18 cellular contexts compared by ENCODE assay signal in genomic region chr22:46354176-46354992, GRCh38. TPM values are rescaled to one million over a fixed set of nuclear protein-coding genes. Genes with fewer than 3 reads are reported as not detected.
DNase-seq lines count a peak whose midpoint lies in the region; ATAC-seq, FAIRE-seq and TF ChIP-seq lines count a peak whose summit lies in the region.
"Had no signal": no experiment of that assay in that cellular context is flagged by ENCODE, and none has a peak within 500 bp of the region (broad histone marks: within the 10 kb centered on the region; RNA-seq: fewer than 3 reads in every experiment).

No MANE protein-coding gene starts in this region.

- 83% methylated on average over 21 of the region's 21 CpGs; no CpG with 5 or more reads in 1 of the 2 donors for WGBS in transverse colon (ENCODE audit: low coverage in 1 of 2), 2 donors

- intact Hi-C loops in transverse colon (cut with DNase I; ENCODE audit: low total_unique reads) = no loop called here

- H3K27me3 ChIP-seq in astrocyte (ENCODE audit: insufficient read depth, low read length) (no peaks in the 10 kb centered on the region), transverse colon (no peaks in the 10 kb centered on the region)

- H3K79me2 ChIP-seq in astrocyte (ENCODE audit: insufficient read depth, low read length) = peaks cover 5% of the 10 kb centered on the region

- no peaks in the 10 kb centered on the region for H3K9me3 ChIP-seq in astrocyte (ENCODE audit: insufficient read depth, low read depth, low read length)
- H3K9me3 ChIP-seq in transverse colon = no peaks in the 10 kb centered on the region

- H3K27ac Mint-ChIP-seq in activated T-cell treated with anti-CD3 and anti-CD28 coated beads, Interleukin-2, amount 50 U/mL, for 24 hours = peak overlapping the region; percentile 44
- H3K27ac Mint-ChIP-seq in astrocyte (ENCODE audit: unreplicated experiment) = no peak overlapping the region
- H3K27ac Mint-ChIP-seq: GM23338 had no signal

- H3K4me1 Mint-ChIP-seq in activated T-cell treated with anti-CD3 and anti-CD28 coated beads, Interleukin-2, amount 50 U/mL, for 24 hours (ENCODE audit: low read depth) = peaks cover 3% of the 10 kb centered on the region
- H3K4me1 Mint-ChIP-seq in astrocyte (ENCODE audit: low read depth, unreplicated experiment) = peaks cover 2% of the 10 kb centered on the region
- H3K4me1 Mint-ChIP-seq: GM23338 had no signal

- FAIRE-seq in astrocyte (lab: Jason Lieb, UNC) = no peak

- TF ChIP-seq CTCF in astrocyte (IDR thresholded peaks at IDR 0.05; ENCODE audit: insufficient read depth, low read depth, low read length) (no peak), transverse colon (IDR thresholded peaks at IDR 0.05) (no peak)

- H2AFZ ChIP-seq in astrocyte (ENCODE audit: low read depth, low read length) = no peak overlapping the region
- H2AFZ ChIP-seq: GM23338 had no signal

- no peak for ATAC-seq in left lobe of liver

- H3K9me3 Mint-ChIP-seq in activated T-cell treated with anti-CD3 and anti-CD28 coated beads, Interleukin-2, amount 50 U/mL, for 24 hours = no peaks in the 10 kb centered on the region
- no peaks in the 10 kb centered on the region for H3K9me3 Mint-ChIP-seq in astrocyte (ENCODE audit: unreplicated experiment)
- H3K9me3 Mint-ChIP-seq: HFFc6 had no signal

- H3K4me2 ChIP-seq in astrocyte (ENCODE audit: low read length) = no peak overlapping the region
- H3K4me2 ChIP-seq: GM23338 had no signal

- peaks cover 95% of the 10 kb centered on the region for H3K36me3 Mint-ChIP-seq in activated T-cell treated with anti-CD3 and anti-CD28 coated beads, Interleukin-2, amount 50 U/mL, for 24 hours (ENCODE audit: low read depth)
- H3K36me3 Mint-ChIP-seq in astrocyte (ENCODE audit: low read depth, unreplicated experiment) = peaks cover 33% of the 10 kb centered on the region

- peaks cover 78% of the 10 kb centered on the region for H4K20me1 ChIP-seq in astrocyte (ENCODE audit: insufficient read depth, low read length)

- no peak for TF ChIP-seq EP300 in transverse colon (IDR thresholded peaks at IDR 0.05; ENCODE audit: low read depth)

- peaks cover 15% of the 10 kb centered on the region for H3K4me1 ChIP-seq in astrocyte (ENCODE audit: insufficient read depth, low read length)
- H3K4me1 ChIP-seq in transverse colon = no peaks in the 10 kb centered on the region

- H3K4me3 Mint-ChIP-seq in activated T-cell treated with anti-CD3 and anti-CD28 coated beads, Interleukin-2, amount 50 U/mL, for 24 hours = no peak overlapping the region
- peak overlapping the region; percentile 54 for H3K4me3 Mint-ChIP-seq in astrocyte (ENCODE audit: unreplicated experiment)
- H3K4me3 Mint-ChIP-seq: GM23338, HFFc6 had no signal

- H3K27ac ChIP-seq in astrocyte (ENCODE audit: low read depth, low read length) = no peak overlapping the region
- H3K27ac ChIP-seq in transverse colon = no peak overlapping the region
- H3K27ac ChIP-seq: C4-2B, HL-60 had no signal

- no peak for TF ChIP-seq POLR2A in transverse colon (IDR thresholded peaks at IDR 0.05)

- H3K27me3 Mint-ChIP-seq in activated T-cell treated with anti-CD3 and anti-CD28 coated beads, Interleukin-2, amount 50 U/mL, for 24 hours = no peaks in the 10 kb centered on the region
- no peaks in the 10 kb centered on the region for H3K27me3 Mint-ChIP-seq in astrocyte (ENCODE audit: low read depth, unreplicated experiment)

- H3K4me3 ChIP-seq in astrocyte (ENCODE audit: insufficient read depth, low read depth, low read length) (no peak overlapping the region), transverse colon (no peak overlapping the region)
- H3K4me3 ChIP-seq: GM23338 had no signal

- H3K9ac ChIP-seq in astrocyte (ENCODE audit: low read length) = no peak overlapping the region

- in situ Hi-C loops in transverse colon (cut with MboI; ENCODE audit: low pct_ligation_motif_present in 1 of 4, low pct_unique_long_range_greater_than_20kb in 1 of 4, low sequenced_read_pairs in 3 of 4) = loop anchor here in 1 of 4 donors (10.0 kb wide), 1 partner anchor 190 kb away; no protein-coding TSS in a partner anchor

- peaks cover 12% of the 10 kb centered on the region for H3K36me3 ChIP-seq in astrocyte (ENCODE audit: insufficient read depth, low read length)
- peaks cover 0 to 40% (median 19%) of the 10 kb centered on the region in 4 donors for H3K36me3 ChIP-seq in transverse colon

- DNase-seq in activated T-cell treated with anti-CD3 and anti-CD28 coated beads, Interleukin-2, amount 50 U/mL, for 24 hours = no peak
- DNase-seq in activated T-cell treated with anti-CD3 and anti-CD28 coated beads, Interleukin-2, amount 50 U/mL, for 48 hours = no peak
- DNase-seq in astrocyte (ENCODE audit: low read depth) (no peak), left lobe of liver (ENCODE audit: low spot score) (peak; percentile 48), transverse colon (peak; percentile 6), OCI-M2 (lab: John Stamatoyannopoulos, UW; ENCODE audit: unreplicated experiment) (no peak), NCI-H1694 (lab: John Stamatoyannopoulos, UW) (no peak), NCI-H526 treated with DMSO at 0.1 percent for 48 hours (lab: John Stamatoyannopoulos, UW) (no peak)
- DNase-seq: COR-L47, HFFc6, KG1, NCI-H1092 treated with DMSO at 0.1 percent for 48 hours, NCI-H187, NCI-H2171, NCI-H446 treated with DMSO at 0.1 percent for 48 hours had no signal

RNA-seq across cellular contexts. Expression of gene TRMU, which starts 18.9 kb away (rescaled TPM):
- total RNA-seq in astrocyte (29.6 and 33.4 TPM in 2 replicates), left lobe of liver (23.6 TPM), transverse colon (10 to 100 TPM; 33.7 to 90.0 (median 38.5) TPM)

RNA-seq across cellular contexts. Expression of gene GTSE1, which starts 57.7 kb away (rescaled TPM):
- 2.4 and 4.1 TPM in 2 replicates for total RNA-seq in astrocyte
- total RNA-seq in left lobe of liver = 0.63 TPM
- 1 to 10 TPM in 2 of 4 donors, under 1 TPM in 1, not detected in 1; 1.00 to 3.0 (median 1.2) TPM for total RNA-seq in transverse colon

Comparison
In these comparisons a context has a peak if more than half of its experiments do, and no peak if none do; other contexts are left out.
1. DNase-seq: peak in left lobe of liver (single experiment) and transverse colon (single experiment); none in activated T-cell treated with anti-CD3 and anti-CD28 coated beads, Interleukin-2, amount 50 U/mL, for 24 hours (single experiment), activated T-cell treated with anti-CD3 and anti-CD28 coated beads, Interleukin-2, amount 50 U/mL, for 48 hours (0 of 2), astrocyte (single experiment), OCI-M2 (single experiment), NCI-H1694 (single experiment) and NCI-H526 treated with DMSO at 0.1 percent for 48 hours (single experiment).